ENCODE assay signal across 27 cellular contexts in the genomic region with DNA sequence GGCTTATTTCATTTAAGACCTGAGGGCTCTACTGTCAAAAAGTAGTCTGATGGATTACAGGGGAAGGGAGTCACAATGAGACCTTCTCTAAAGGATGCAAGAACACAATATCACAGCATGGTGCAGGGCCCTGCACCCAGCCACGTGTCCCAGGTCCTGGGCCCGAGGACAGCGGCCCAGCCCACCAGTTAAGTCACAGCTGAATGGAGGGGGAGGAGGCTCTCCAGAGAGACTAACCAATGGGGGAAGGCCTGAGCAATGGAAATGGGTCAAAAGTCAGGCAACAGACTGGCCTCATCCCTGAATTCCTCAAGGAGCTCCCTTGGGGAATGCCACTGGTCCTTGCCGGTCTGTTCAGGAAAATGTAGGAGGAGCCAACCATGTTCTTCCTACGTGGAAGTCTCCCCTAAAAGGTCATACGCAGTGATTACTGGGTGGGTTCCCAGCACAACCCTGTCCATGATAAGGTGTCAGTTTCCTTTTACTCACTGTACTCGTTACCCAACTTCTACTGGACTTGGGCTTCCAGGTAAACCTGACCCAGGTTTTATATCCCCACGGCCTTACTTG. TPM values are rescaled to one million over a fixed set of nuclear protein-coding genes. Genes with fewer than 3 reads are reported as not detected.
"Had no signal": no experiment of that assay in that cellular context is flagged by ENCODE, and none has a peak within 500 bp of the region (broad histone marks: within the 10 kb centered on the region; RNA-seq: fewer than 3 reads in every experiment).

No MANE protein-coding gene starts in this region.

- H3K27me3 ChIP-seq: body of pancreas, cardiac muscle cell, testis, vagina had no signal

- H3K9me3 Mint-ChIP-seq: dendritic cell treated with granulocyte-macrophage colony-stimulating factor and Interleukin-4, amounts not matched to agents 40 ng/mL and 50 ng/mL, for 4 days; T-helper 2 cell treated with Interferon-gamma antibody and Interleukin-4, amounts not matched to agents 5 μg/mL and 100 μg/mL, for 36 hours; type B pancreatic cell had no signal

- H3K27ac Mint-ChIP-seq: activated CD8-positive, alpha-beta T cell treated with anti-CD3 and anti-CD28 coated beads, Interleukin-2, amount 10 ng/mL, durations not matched to agents 7 days and 5 days; activated naive CD8-positive, alpha-beta T cell; dendritic cell treated with granulocyte-macrophage colony-stimulating factor and Interleukin-4, amounts not matched to agents 40 ng/mL and 50 ng/mL, for 4 days; naive thymus-derived CD4-positive, alpha-beta T cell; T-cell; T-helper 2 cell treated with Interferon-gamma antibody and Interleukin-4, amounts not matched to agents 5 μg/mL and 100 μg/mL, for 36 hours; type B pancreatic cell had no signal

- H3K36me3 ChIP-seq: cardiac muscle cell, vagina, WERI-Rb-1 had no signal

- H3K4me1 Mint-ChIP-seq: naive thymus-derived CD4-positive, alpha-beta T cell; neural crest cell; T-cell had no signal

- H3K4me3 Mint-ChIP-seq: activated CD8-positive, alpha-beta T cell treated with anti-CD3 and anti-CD28 coated beads, Interleukin-2, amount 10 ng/mL, durations not matched to agents 7 days and 5 days; activated naive CD8-positive, alpha-beta T cell; dendritic cell treated with granulocyte-macrophage colony-stimulating factor and Interleukin-4, amounts not matched to agents 40 ng/mL and 50 ng/mL, for 4 days; naive thymus-derived CD4-positive, alpha-beta T cell; neural crest cell; T-cell; T-helper 2 cell treated with Interferon-gamma antibody and Interleukin-4, amounts not matched to agents 5 μg/mL and 100 μg/mL, for 36 hours; type B pancreatic cell had no signal

- DNase-seq: activated CD4-positive, alpha-beta T cell treated with anti-CD3 and anti-CD28 coated beads for 1 hour; activated CD4-positive, alpha-beta T cell treated with anti-CD3 and anti-CD28 coated beads, Interleukin-2, amount 50 U/mL, for 1 hour; activated CD8-positive, alpha-beta T cell treated with anti-CD3 and anti-CD28 coated beads, Interleukin-2, amount 10 ng/mL, durations not matched to agents 7 days and 5 days; amniotic stem cell; body of pancreas; effector CD4-positive, alpha-beta T cell; foreskin keratinocyte; left ventricle myocardium superior; mammary epithelial cell; naive thymus-derived CD4-positive, alpha-beta T cell; retina; stimulated activated CD4-positive, alpha-beta T cell treated with anti-CD3 and anti-CD28 coated beads, Interleukin-2, amount 100 ng/mL, for 48 hours; stimulated activated CD8-positive, alpha-beta memory T cell treated with anti-CD3 and anti-CD28 coated beads, Interleukin-4, amount 100 ng/mL, for 48 hours; stimulated activated naive CD4-positive, alpha-beta T cell; T-cell; testis; WERI-Rb-1 had no signal

- FAIRE-seq: endometrium, islet of Langerhans, TTC549 had no signal

- H3K36me3 Mint-ChIP-seq: activated naive CD8-positive, alpha-beta T cell; T-cell had no signal

- H3K9me3 ChIP-seq: body of pancreas, testis, vagina had no signal

- H3K27me3 Mint-ChIP-seq: dendritic cell treated with granulocyte-macrophage colony-stimulating factor and Interleukin-4, amounts not matched to agents 40 ng/mL and 50 ng/mL, for 4 days had no signal

- H3K4me3 ChIP-seq: body of pancreas, cardiac muscle cell, testis, vagina had no signal

- ATAC-seq: activated CD8-positive, alpha-beta T cell treated with anti-CD3 and anti-CD28 coated beads, Interleukin-2, amount 10 ng/mL, durations not matched to agents 7 days and 5 days; body of pancreas; foreskin keratinocyte; left ventricle myocardium superior; naive thymus-derived CD4-positive, alpha-beta T cell; T-cell had no signal

- H3K4me1 ChIP-seq: body of pancreas, foreskin keratinocyte, testis, vagina had no signal

- H3K27ac ChIP-seq: body of pancreas, cardiac muscle cell, foreskin keratinocyte, testis, vagina, WERI-Rb-1 had no signal

RNA-seq across cellular contexts. Expression of a gene that starts 28.3 kb away (rescaled TPM):
- total RNA-seq: activated CD8-positive, alpha-beta T cell treated with anti-CD3 and anti-CD28 coated beads, Interleukin-2, amount 10 ng/mL, durations not matched to agents 7 days and 5 days had no signal
- polyA plus RNA-seq: naive thymus-derived CD4-positive, alpha-beta T cell had no signal
